ENCODE assay signal across 8 cellular contexts in the genomic region with DNA sequence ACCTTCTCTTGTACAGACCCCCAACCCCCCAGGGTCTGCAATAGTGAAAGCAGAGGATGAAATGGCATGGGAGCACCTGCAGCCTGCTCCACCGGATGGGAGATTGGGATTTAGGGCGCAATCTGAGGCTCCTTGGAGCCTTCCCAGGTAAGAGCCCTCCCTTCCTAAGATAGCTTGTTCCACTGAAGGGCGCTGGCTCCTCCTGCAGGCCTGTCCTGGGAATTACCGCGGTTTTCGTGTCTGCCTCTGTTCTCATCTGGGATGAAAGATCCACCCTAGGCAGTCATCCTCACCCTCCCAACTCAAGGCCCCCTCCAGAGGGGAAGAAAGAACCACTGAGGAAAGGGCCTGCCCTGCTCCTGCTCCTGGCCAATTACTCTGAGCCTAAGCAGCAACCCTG.
DNase-seq lines count a peak whose midpoint lies in the region; ATAC-seq and TF ChIP-seq lines count a peak whose summit lies in the region.

No MANE protein-coding gene starts in this region.

- no peaks in the 10 kb centered on the region for H4K20me1 ChIP-seq in MM.1S (ENCODE audit: insufficient read depth, low read length)

- no peaks in the 10 kb centered on the region for H3K79me2 ChIP-seq in MM.1S (ENCODE audit: low read length)

- intact Hi-C loops in adrenal gland (cut with DNase I) (no loop called here), CD14-positive monocyte (cut with micrococcal nuclease) (no loop called here)

- H3K4me2 ChIP-seq in MM.1S (ENCODE audit: low read depth, low read length): no peak overlapping the region

- no peak overlapping the region for H3K4me3 Mint-ChIP-seq in CD14-positive monocyte

- H3F3A ChIP-seq in MM.1S (ENCODE audit: insufficient read depth, low read length): no peaks in the 10 kb centered on the region

- peak overlapping the region in 1 of 7 donors; percentile 9 for H3K27ac Mint-ChIP-seq in CD14-positive monocyte

- H3K9me2 ChIP-seq in MM.1S (replicated peaks; ENCODE audit: insufficient read depth, low read length): no peaks in the 10 kb centered on the region

- H3K36me3 ChIP-seq in MM.1S (replicated peaks; ENCODE audit: insufficient read depth, low read length) (no peaks in the 10 kb centered on the region), adrenal gland (replicated peaks in 1 of 2) (no peaks in the 10 kb centered on the region)

- no peak overlapping the region for H3K9ac ChIP-seq in MM.1S (ENCODE audit: low read length)

- H3K27ac ChIP-seq in MM.1S (ENCODE audit: low read length): no peak overlapping the region
- no peak overlapping the region for H3K27ac ChIP-seq in adrenal gland

- H3K27me3 ChIP-seq in MM.1S (replicated peaks; ENCODE audit: insufficient read depth, low read length) (no peaks in the 10 kb centered on the region), adrenal gland (peaks cover 10% of the 10 kb centered on the region)

- TF ChIP-seq POLR2A in adrenal gland (IDR thresholded peaks at IDR 0.05): no peak

- peaks cover 0 to 2% (median 0%) of the 10 kb centered on the region in 7 donors for H3K9me3 Mint-ChIP-seq in CD14-positive monocyte

- WGBS in adrenal gland, 4 donors: 6 to 11% (median 7%) methylated on average over 3 to 6 of the region's 6 CpGs; no CpG with 5 or more reads in 1 of the 4 donors

- peaks cover 0 to 1% (median 0%) of the 10 kb centered on the region in 3 donors for H3K27me3 Mint-ChIP-seq in CD14-positive monocyte (ENCODE audit: low read depth in 3 of 3)

- no peak overlapping the region for H3K4me3 ChIP-seq in MM.1S (ENCODE audit: low read length)
- no peak overlapping the region for H3K4me3 ChIP-seq in adrenal gland
- no peak overlapping the region for H3K4me3 ChIP-seq in foreskin fibroblast (ENCODE audit: low read depth in 1 of 2, low read length in 2 of 2)

- H3K4me1 Mint-ChIP-seq in CD14-positive monocyte: no peaks in the 10 kb centered on the region

- peak; percentile 59 for DNase-seq in DMS53 treated with DMSO at 0.1 percent for 48 hours (lab: John Stamatoyannopoulos, UW; ENCODE audit: unreplicated experiment)
- peak; percentile 8 for DNase-seq in MM.1S
- DNase-seq in adrenal gland: peak in 6 of 7 donors; percentile 26 to 67 (median 38)
- DNase-seq in left kidney (ENCODE audit: low read depth, low spot score): peak; percentile 57
- DNase-seq in CD14-positive monocyte (ENCODE audit: low spot score): no peak
- no peak for DNase-seq in foreskin fibroblast

- peak; percentile 84 for ATAC-seq in GM19351 (IDR thresholded peaks at IDR 0.05; ENCODE audit: unreplicated experiment)
- ATAC-seq in HG02678 (IDR thresholded peaks at IDR 0.05; ENCODE audit: unreplicated experiment): no peak

- no peak overlapping the region for H2AFZ ChIP-seq in MM.1S (ENCODE audit: low read length)

- no peaks in the 10 kb centered on the region for H3K36me3 Mint-ChIP-seq in CD14-positive monocyte

- peak; percentile 77 for TF ChIP-seq CTCF in MM.1S (IDR thresholded peaks at IDR 0.05; ENCODE audit: low read length)
- TF ChIP-seq CTCF in adrenal gland (IDR thresholded peaks at IDR 0.05): peak; percentile 33 to 65 (median 48)
- no peak for TF ChIP-seq CTCF in CD14-positive monocyte (IDR thresholded peaks at IDR 0.05)
- TF ChIP-seq CTCF in foreskin fibroblast (IDR thresholded peaks at IDR 0.05; ENCODE audit: low read depth, low read length): no peak

- H3K4me1 ChIP-seq in MM.1S (ENCODE audit: low read length) (no peaks in the 10 kb centered on the region), adrenal gland (replicated peaks in 1 of 2) (no peaks in the 10 kb centered on the region)

- H3K9me3 ChIP-seq in MM.1S (replicated peaks; ENCODE audit: insufficient read depth, low read length) (no peaks in the 10 kb centered on the region), adrenal gland (replicated peaks in 1 of 3) (no peaks in the 10 kb centered on the region)

Comparison
In these comparisons a context has a peak if more than half of its experiments do, and no peak if none do; other contexts are left out.
1. DNase-seq: peak in DMS53 treated with DMSO at 0.1 percent for 48 hours (single experiment), MM.1S (single experiment), adrenal gland (6 of 7) and left kidney (single experiment); none in CD14-positive monocyte (single experiment) and foreskin fibroblast (0 of 2).
2. CTCF ChIP-seq: peak in MM.1S (single experiment) and adrenal gland (6 of 6); none in CD14-positive monocyte (single experiment) and foreskin fibroblast (single experiment).